In the genomic region with DNA sequence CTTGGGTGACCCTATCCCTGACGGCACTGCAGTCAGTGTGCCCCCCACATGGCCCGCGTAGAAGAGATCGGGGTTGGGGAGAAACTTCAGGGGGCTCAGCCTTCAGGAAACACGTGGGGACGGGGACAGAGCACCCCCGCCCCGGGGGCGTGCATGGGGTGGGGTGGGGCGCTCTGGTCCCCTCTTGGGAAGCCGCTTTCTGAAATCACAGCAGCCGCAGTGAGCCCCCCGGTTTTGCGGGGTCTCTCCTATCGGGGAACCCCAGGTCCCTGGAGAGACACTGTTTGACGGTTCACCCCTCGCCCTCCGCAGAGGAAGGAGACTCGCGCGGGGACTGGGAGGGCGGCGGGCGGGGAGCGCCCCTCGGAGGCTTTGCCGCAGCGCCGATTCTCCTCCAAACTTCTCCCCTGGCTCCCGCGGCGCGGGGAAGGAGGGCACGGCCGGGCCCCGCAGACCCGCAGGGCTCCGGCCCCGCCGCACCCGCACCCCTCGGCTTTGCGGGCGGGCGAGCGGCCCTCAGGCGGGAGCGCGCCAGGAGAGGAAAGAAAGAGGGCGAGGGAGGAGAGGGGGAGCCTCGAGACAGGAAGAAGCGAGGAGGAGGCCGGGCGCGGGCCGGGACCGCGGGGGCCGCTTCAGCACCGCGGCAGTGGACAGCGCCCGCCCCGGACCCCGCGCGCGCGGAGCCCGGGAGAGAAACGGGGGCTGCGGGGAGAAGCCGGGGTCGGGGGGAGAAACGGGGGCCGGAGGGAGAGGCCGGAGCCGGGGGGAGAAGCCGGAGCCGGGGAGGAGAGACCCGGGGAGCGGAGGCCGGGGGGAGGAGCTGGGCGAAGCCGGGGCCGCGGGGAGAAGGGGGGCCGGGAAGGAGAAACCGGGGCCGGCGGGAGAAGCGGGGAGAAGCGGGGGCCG, we compare ENCODE assay signal across 8 cellular contexts. TPM values are rescaled to one million over a fixed set of nuclear protein-coding genes. Genes with fewer than 3 reads are reported as not detected.
DNase-seq lines count a peak whose midpoint lies in the region; ATAC-seq and TF ChIP-seq lines count a peak whose summit lies in the region.

No MANE protein-coding gene starts in this region.

- H3K27me3 ChIP-seq in left ventricle myocardium inferior (ENCODE audit: low read depth): peaks cover 95% of the 10 kb centered on the region
- H3K27me3 ChIP-seq in spleen (replicated peaks in 1 of 7): peaks cover 7 to 98% (median 69%) of the 10 kb centered on the region in 7 donors
- H3K27me3 ChIP-seq in MM.1S (replicated peaks; ENCODE audit: insufficient read depth, low read length): no peaks in the 10 kb centered on the region

- no peak for TF ChIP-seq CTCF in left ventricle myocardium inferior (IDR thresholded peaks at IDR 0.05; ENCODE audit: borderline replicate concordance)
- no peak for TF ChIP-seq CTCF in spleen (IDR thresholded peaks at IDR 0.05 in 8 of 11, conservative IDR thresholded peaks at IDR 0.05 in 3 of 11)
- no peak for TF ChIP-seq CTCF in MM.1S (IDR thresholded peaks at IDR 0.05; ENCODE audit: low read length)

- no peaks in the 10 kb centered on the region for H3K9me2 ChIP-seq in MM.1S (replicated peaks; ENCODE audit: insufficient read depth, low read length)

- 6 to 10% (median 8%) methylated on average over 41 to 94 of the region's 94 CpGs for WGBS in spleen, 5 donors

- no peaks in the 10 kb centered on the region for H3K9me3 Mint-ChIP-seq in activated T-cell treated with anti-CD3 and anti-CD28 coated beads, Interleukin-2, amount 50 U/mL, for 72 hours

- DNase-seq in stimulated activated CD4-positive, alpha-beta T cell treated with anti-CD3 and anti-CD28 coated beads, Interleukin-12 subunit alpha, Interleukin-12 subunit beta, amount 100 ng/mL, for 4 hours: peak; percentile 26
- no peak for DNase-seq in stimulated activated CD4-positive, alpha-beta T cell treated with anti-CD3 and anti-CD28 coated beads, Interleukin-2, amount 100 ng/mL, for 48 hours
- peak in 1 of 2 donors; percentile 27 for DNase-seq in activated T-cell treated with anti-CD3 and anti-CD28 coated beads, Interleukin-2, amount 50 U/mL, for 72 hours
- DNase-seq in left ventricle myocardium inferior: no peak
- peak; percentile 73 for DNase-seq in spleen
- DNase-seq in UCSD-AML1 (lab: John Stamatoyannopoulos, UW; ENCODE audit: unreplicated experiment): no peak
- no peak for DNase-seq in MM.1S
- no peak for DNase-seq in LoVo (ENCODE audit: low spot score)

- H3K4me3 ChIP-seq in left ventricle myocardium inferior: peak overlapping the region; percentile 62
- peak overlapping the region in 7 of 8 donors; percentile 15 to 65 (median 41) for H3K4me3 ChIP-seq in spleen
- H3K4me3 ChIP-seq in MM.1S (ENCODE audit: low read length): no peak overlapping the region

- no peak overlapping the region for H3K27ac Mint-ChIP-seq in activated T-cell treated with anti-CD3 and anti-CD28 coated beads, Interleukin-2, amount 50 U/mL, for 72 hours

- no peak overlapping the region for H3K4me2 ChIP-seq in MM.1S (ENCODE audit: low read depth, low read length)

- H2AFZ ChIP-seq in MM.1S (ENCODE audit: low read length): no peak overlapping the region

- peak; percentile 42 to 55 for ATAC-seq in activated T-cell treated with anti-CD3 and anti-CD28 coated beads, Interleukin-2, amount 50 U/mL, for 72 hours (replicated peaks in 1 of 2)

- no peaks in the 10 kb centered on the region for H3K36me3 ChIP-seq in left ventricle myocardium inferior
- H3K36me3 ChIP-seq in spleen: no peaks in the 10 kb centered on the region
- no peaks in the 10 kb centered on the region for H3K36me3 ChIP-seq in MM.1S (replicated peaks; ENCODE audit: insufficient read depth, low read length)

- no peaks in the 10 kb centered on the region for H3F3A ChIP-seq in MM.1S (ENCODE audit: insufficient read depth, low read length)

- no peaks in the 10 kb centered on the region for H3K9me3 ChIP-seq in left ventricle myocardium inferior (replicated peaks)
- no peaks in the 10 kb centered on the region for H3K9me3 ChIP-seq in spleen
- H3K9me3 ChIP-seq in MM.1S (replicated peaks; ENCODE audit: insufficient read depth, low read length): no peaks in the 10 kb centered on the region

- peaks cover 2 to 3% of the 10 kb centered on the region in 2 donors for H3K36me3 Mint-ChIP-seq in activated T-cell treated with anti-CD3 and anti-CD28 coated beads, Interleukin-2, amount 50 U/mL, for 72 hours (ENCODE audit: insufficient read depth in 2 of 2)

- no peaks in the 10 kb centered on the region for H3K79me2 ChIP-seq in MM.1S (ENCODE audit: low read length)

- H3K4me3 Mint-ChIP-seq in activated T-cell treated with anti-CD3 and anti-CD28 coated beads, Interleukin-2, amount 50 U/mL, for 72 hours: peak overlapping the region in 1 of 2 donors; percentile 61

- H3K4me1 ChIP-seq in left ventricle myocardium inferior (peaks cover 45% of the 10 kb centered on the region), spleen (peaks cover 0 to 26% (median 20%) of the 10 kb centered on the region in 6 donors), MM.1S (ENCODE audit: low read length) (no peaks in the 10 kb centered on the region)

- no peak for TF ChIP-seq POLR2A in spleen (IDR thresholded peaks at IDR 0.05)

- peaks cover 52% of the 10 kb centered on the region for H3K27me3 Mint-ChIP-seq in activated T-cell treated with anti-CD3 and anti-CD28 coated beads, Interleukin-2, amount 50 U/mL, for 72 hours (ENCODE audit: low read depth)

- intact Hi-C loops in left ventricle myocardium inferior (cut with micrococcal nuclease) (no loop called here), spleen (cut with DNase I; ENCODE audit: low total_unique reads) (no loop called here)

- H4K20me1 ChIP-seq in MM.1S (ENCODE audit: insufficient read depth, low read length): no peaks in the 10 kb centered on the region

- H3K4me1 Mint-ChIP-seq in activated T-cell treated with anti-CD3 and anti-CD28 coated beads, Interleukin-2, amount 50 U/mL, for 72 hours (ENCODE audit: low read depth): no peaks in the 10 kb centered on the region

- H3K9ac ChIP-seq in MM.1S (ENCODE audit: low read length): no peak overlapping the region

- no peak overlapping the region for H3K27ac ChIP-seq in left ventricle myocardium inferior (replicated peaks)
- H3K27ac ChIP-seq in spleen: no peak overlapping the region
- no peak overlapping the region for H3K27ac ChIP-seq in MM.1S (ENCODE audit: low read length)

RNA-seq across cellular contexts. Expression of gene CPLX1, which starts 0.6 kb away (rescaled TPM):
- total RNA-seq in activated T-cell treated with anti-CD3 and anti-CD28 coated beads, Interleukin-2, amount 50 U/mL, for 72 hours: 1 to 10 TPM; 1.3 to 1.9 TPM
- total RNA-seq in left ventricle myocardium inferior (4.8 TPM), spleen (10 to 100 TPM in 4 of 7 donors, 1 to 10 TPM in 3; 1.3 to 20.7 (median 12.4) TPM)
- 10 to 100 TPM in 2 of 3 donors, 1 to 10 TPM in 1; 5.1 to 12.3 (median 10.7) TPM for polyA plus RNA-seq in spleen

Comparison
In these comparisons a context has a peak if more than half of its experiments do, and no peak if none do; other contexts are left out.
1. DNase-seq: peak in stimulated activated CD4-positive, alpha-beta T cell treated with anti-CD3 and anti-CD28 coated beads, Interleukin-12 subunit alpha, Interleukin-12 subunit beta, amount 100 ng/mL, for 4 hours (single experiment) and spleen (single experiment); none in stimulated activated CD4-positive, alpha-beta T cell treated with anti-CD3 and anti-CD28 coated beads, Interleukin-2, amount 100 ng/mL, for 48 hours (0 of 2), left ventricle myocardium inferior (single experiment), UCSD-AML1 (single experiment), MM.1S (single experiment) and LoVo (single experiment).